ENCODE assay signal across 21 cellular contexts in the genomic region with DNA sequence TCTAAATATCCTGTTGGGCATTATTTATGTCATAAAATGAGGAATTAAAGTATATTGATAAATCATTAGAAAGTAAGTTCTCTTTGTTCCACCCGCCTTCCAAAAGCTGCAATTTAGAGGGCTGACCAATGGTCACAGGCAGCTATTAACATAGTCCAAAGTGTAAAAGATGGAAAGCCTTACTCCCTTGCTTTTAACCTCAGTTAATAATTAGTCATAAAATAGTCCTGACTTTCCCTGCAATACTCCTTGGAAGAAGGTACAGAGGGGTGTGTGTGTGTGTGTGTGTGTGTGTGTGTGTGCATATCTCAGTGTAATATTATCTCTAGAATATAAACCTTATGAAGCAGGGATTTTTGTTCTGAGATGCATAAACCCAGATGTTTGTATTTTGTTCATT.
"Had no signal": no experiment of that assay in that cellular context is flagged by ENCODE, and none has a peak within 500 bp of the region (broad histone marks: within the 10 kb centered on the region; RNA-seq: fewer than 3 reads in every experiment).

No MANE protein-coding gene starts in this region.

- H3K9me3 Mint-ChIP-seq: natural killer cell treated with Interleukin-12 subunit alpha and Interleukin-12 subunit beta and Interleukin-15 and Interleukin-18, amount 100 ng/mL, for 72 hours had no signal

- ATAC-seq: gastrocnemius medialis; left lung; lower lobe of right lung; natural killer cell treated with Interleukin-12 subunit alpha and Interleukin-12 subunit beta and Interleukin-15 and Interleukin-18, amount 100 ng/mL, for 72 hours; pancreas; sciatic nerve had no signal

- H3K27ac Mint-ChIP-seq: memory B cell; mesothelial cell of epicardium; natural killer cell treated with Interleukin-12 subunit alpha and Interleukin-12 subunit beta and Interleukin-15 and Interleukin-18, amount 100 ng/mL, for 72 hours had no signal

- H3K36me3 Mint-ChIP-seq: memory B cell; mesothelial cell of epicardium; natural killer cell treated with Interleukin-12 subunit alpha and Interleukin-12 subunit beta and Interleukin-15 and Interleukin-18, amount 100 ng/mL, for 72 hours had no signal

- H3K4me1 Mint-ChIP-seq: central memory CD8-positive, alpha-beta T cell; memory B cell; mesothelial cell of epicardium had no signal

- H3K27me3 Mint-ChIP-seq: central memory CD8-positive, alpha-beta T cell; memory B cell had no signal

- H3K4me3 Mint-ChIP-seq: central memory CD8-positive, alpha-beta T cell; memory B cell; mesothelial cell of epicardium; natural killer cell treated with Interleukin-12 subunit alpha and Interleukin-12 subunit beta and Interleukin-15 and Interleukin-18, amount 100 ng/mL, for 72 hours had no signal

- DNase-seq: cortex of kidney; dorsolateral prefrontal cortex; effector CD8-positive, alpha-beta T cell; gastrocnemius medialis; glutamatergic neuron; kidney; left lung; lower lobe of right lung; occipital lobe; pancreas; retina; stimulated activated CD4-positive, alpha-beta T cell treated with anti-CD3 and anti-CD28 coated beads, Interleukin-2, amount 100 ng/mL, for 24 hours; stimulated activated naive CD4-positive, alpha-beta T cell; stomach; substantia nigra; trophoblast cell had no signal
